Comparison of ENCODE assay signal across 21 cellular contexts in genomic region chr2:178328037-178328436, GRCh38.
DNase-seq lines count a peak whose midpoint lies in the region; ATAC-seq, FAIRE-seq and TF ChIP-seq lines count a peak whose summit lies in the region.
"Had no signal": no experiment of that assay in that cellular context is flagged by ENCODE, and none has a peak within 500 bp of the region (broad histone marks: within the 10 kb centered on the region; RNA-seq: fewer than 3 reads in every experiment).

No MANE protein-coding gene starts in this region.

- TF ChIP-seq CTCF in choroid plexus epithelial cell (conservative IDR thresholded peaks at IDR 0.05; ENCODE audit: low read depth, low read length): no peak
- no peak for TF ChIP-seq CTCF in Caco-2 (IDR thresholded peaks at IDR 0.05; ENCODE audit: insufficient read depth in 1 of 2, low read depth in 1 of 2, low read length in 1 of 2, severe bottlenecking in 1 of 2, unreplicated experiment in 1 of 2)

- no peak overlapping the region for H3K4me3 Mint-ChIP-seq in Caco-2 (ENCODE audit: unreplicated experiment)
- H3K4me3 Mint-ChIP-seq: activated CD4-positive, alpha-beta memory T cell treated with anti-CD3 and anti-CD28 coated beads, Interleukin-2, amount 10 ng/mL, durations not matched to agents 7 days and 5 days; activated T-cell treated with anti-CD3 and anti-CD28 coated beads, Interleukin-2, amount 50 U/mL, for 4 hours; effector memory CD8-positive, alpha-beta T cell; natural killer cell treated with Interleukin-12 subunit alpha and Interleukin-12 subunit beta and Interleukin-15 and Interleukin-18, amount 100 ng/mL, for 72 hours; stimulated activated naive CD8-positive, alpha-beta T cell treated with anti-CD3 and anti-CD28 coated beads, Interleukin-15, amount 100 ng/mL, for 72 hours had no signal

- no peak overlapping the region for H3K27ac Mint-ChIP-seq in Caco-2 (ENCODE audit: unreplicated experiment)
- H3K27ac Mint-ChIP-seq: activated CD4-positive, alpha-beta memory T cell treated with anti-CD3 and anti-CD28 coated beads, Interleukin-2, amount 10 ng/mL, durations not matched to agents 7 days and 5 days; activated naive CD4-positive, alpha-beta T cell treated with anti-CD3 and anti-CD28 coated beads, Interleukin-2, amount 50 U/mL, for 72 hours; effector memory CD8-positive, alpha-beta T cell; natural killer cell treated with Interleukin-12 subunit alpha and Interleukin-12 subunit beta and Interleukin-15 and Interleukin-18, amount 100 ng/mL, for 72 hours; stimulated activated naive CD8-positive, alpha-beta T cell treated with anti-CD3 and anti-CD28 coated beads, Interleukin-15, amount 100 ng/mL, for 72 hours had no signal

- no peaks in the 10 kb centered on the region for H3K36me3 Mint-ChIP-seq in Caco-2 (ENCODE audit: insufficient read depth, unreplicated experiment)
- H3K36me3 Mint-ChIP-seq: activated naive CD4-positive, alpha-beta T cell treated with anti-CD3 and anti-CD28 coated beads, Interleukin-2, amount 50 U/mL, for 72 hours; natural killer cell treated with Interleukin-12 subunit alpha and Interleukin-12 subunit beta and Interleukin-15 and Interleukin-18, amount 100 ng/mL, for 72 hours had no signal

- no TSS peak for BruUV-seq in Caco-2 (replicated peaks; lab: Mats Ljungman, UMichigan)

- peak; percentile 45 for FAIRE-seq in islet of Langerhans (lab: Jason Lieb, UNC)

- H3K36me3 ChIP-seq in Caco-2 (ENCODE audit: control insufficient read depth, insufficient read depth, low read length): no peaks in the 10 kb centered on the region
- H3K36me3 ChIP-seq: left ventricle myocardium inferior had no signal

- intact Hi-C loops in Caco-2 (cut with micrococcal nuclease; ENCODE audit: unreplicated experiment): no loop called here

- H3K27me3 Mint-ChIP-seq in Caco-2 (ENCODE audit: insufficient read depth, unreplicated experiment): no peaks in the 10 kb centered on the region

- H3K4me3 ChIP-seq in choroid plexus epithelial cell (ENCODE audit: low read depth, low read length): no peak overlapping the region
- no peak overlapping the region for H3K4me3 ChIP-seq in Caco-2 (ENCODE audit: low read depth, low read length)
- H3K4me3 ChIP-seq: left ventricle myocardium inferior had no signal

- POLR2A ChIA-PET in Caco-2 (lab: Charles Lee): no interaction called here

- peaks cover 34% of the 10 kb centered on the region for H3K4me1 ChIP-seq in Caco-2
- H3K4me1 ChIP-seq: foreskin keratinocyte, left ventricle myocardium inferior had no signal

- DNase-seq in HT1080 (ENCODE audit: low read depth) (peak; percentile 4), choroid plexus epithelial cell (ENCODE audit: low read depth) (peak; percentile 62), renal cortical epithelial cell (ENCODE audit: low read depth) (peak; percentile 28), NCI-H774 (lab: John Stamatoyannopoulos, UW) (no peak), Caco-2 (no peak)
- no peak for DNase-seq in activated CD4-positive, alpha-beta T cell treated with anti-CD3 and anti-CD28 coated beads, Interleukin-2, amount 50 U/mL, for 48 hours
- DNase-seq: ACHN; activated CD4-positive, alpha-beta memory T cell treated with anti-CD3 and anti-CD28 coated beads, Interleukin-2, amount 10 ng/mL, durations not matched to agents 7 days and 5 days; activated T-cell treated with anti-CD3 and anti-CD28 coated beads, Interleukin-2, amount 50 U/mL, for 4 hours; effector memory CD8-positive, alpha-beta T cell; EL; foreskin keratinocyte; left ventricle myocardium inferior; NCI-H146; right cardiac atrium; SHP77 treated with DMSO at 0.1 percent for 48 hours; stimulated activated naive CD8-positive, alpha-beta T cell treated with anti-CD3 and anti-CD28 coated beads, Interleukin-15, amount 100 ng/mL, for 72 hours had no signal

- CTCF ChIA-PET in Caco-2 (lab: Charles Lee): no interaction called here

- H3K4me1 Mint-ChIP-seq in Caco-2 (ENCODE audit: low read depth, unreplicated experiment): no peaks in the 10 kb centered on the region
- H3K4me1 Mint-ChIP-seq: activated CD4-positive, alpha-beta memory T cell treated with anti-CD3 and anti-CD28 coated beads, Interleukin-2, amount 10 ng/mL, durations not matched to agents 7 days and 5 days; stimulated activated naive CD8-positive, alpha-beta T cell treated with anti-CD3 and anti-CD28 coated beads, Interleukin-15, amount 100 ng/mL, for 72 hours had no signal

- no peaks in the 10 kb centered on the region for H3K27me3 ChIP-seq in Caco-2 (replicated peaks; ENCODE audit: control insufficient read depth, insufficient read depth, low read length)
- H3K27me3 ChIP-seq: foreskin keratinocyte had no signal

- H3K9me3 ChIP-seq in Caco-2: no peaks in the 10 kb centered on the region
- H3K9me3 ChIP-seq: left ventricle myocardium inferior had no signal

- no peak for ATAC-seq in HG03097 (IDR thresholded peaks at IDR 0.05; ENCODE audit: low FRiP score, unreplicated experiment)
- ATAC-seq: activated naive CD4-positive, alpha-beta T cell treated with anti-CD3 and anti-CD28 coated beads, Interleukin-2, amount 50 U/mL, for 72 hours; activated T-cell treated with anti-CD3 and anti-CD28 coated beads, Interleukin-2, amount 50 U/mL, for 4 hours; effector memory CD8-positive, alpha-beta T cell; foreskin keratinocyte; natural killer cell treated with Interleukin-12 subunit alpha and Interleukin-12 subunit beta and Interleukin-15 and Interleukin-18, amount 100 ng/mL, for 72 hours; right cardiac atrium; stimulated activated naive CD8-positive, alpha-beta T cell treated with anti-CD3 and anti-CD28 coated beads, Interleukin-15, amount 100 ng/mL, for 72 hours had no signal

- no peaks in the 10 kb centered on the region for H3K9me3 Mint-ChIP-seq in Caco-2 (ENCODE audit: unreplicated experiment)
- H3K9me3 Mint-ChIP-seq: activated CD4-positive, alpha-beta memory T cell treated with anti-CD3 and anti-CD28 coated beads, Interleukin-2, amount 10 ng/mL, durations not matched to agents 7 days and 5 days; activated naive CD4-positive, alpha-beta T cell treated with anti-CD3 and anti-CD28 coated beads, Interleukin-2, amount 50 U/mL, for 72 hours; activated T-cell treated with anti-CD3 and anti-CD28 coated beads, Interleukin-2, amount 50 U/mL, for 4 hours; effector memory CD8-positive, alpha-beta T cell; natural killer cell treated with Interleukin-12 subunit alpha and Interleukin-12 subunit beta and Interleukin-15 and Interleukin-18, amount 100 ng/mL, for 72 hours; stimulated activated naive CD8-positive, alpha-beta T cell treated with anti-CD3 and anti-CD28 coated beads, Interleukin-15, amount 100 ng/mL, for 72 hours had no signal

Comparison
In these comparisons a context has a peak if more than half of its experiments do, and no peak if none do; other contexts are left out.
1. DNase-seq: peak in HT1080 (single experiment), choroid plexus epithelial cell (single experiment) and renal cortical epithelial cell (single experiment); none in activated CD4-positive, alpha-beta T cell treated with anti-CD3 and anti-CD28 coated beads, Interleukin-2, amount 50 U/mL, for 48 hours (0 of 2), NCI-H774 (single experiment) and Caco-2 (0 of 2).